In genomic region chr4:86999244-86999643, GRCh38 we compare ENCODE assay signal across 14 cellular contexts.
DNase-seq lines count a peak whose midpoint lies in the region; ATAC-seq and TF ChIP-seq lines count a peak whose summit lies in the region.
"Had no signal": no experiment of that assay in that cellular context is flagged by ENCODE, and none has a peak within 500 bp of the region (broad histone marks: within the 10 kb centered on the region; RNA-seq: fewer than 3 reads in every experiment).

No MANE protein-coding gene starts in this region.

- peak; percentile 18 for DNase-seq in AG10803 (ENCODE audit: low read depth)
- DNase-seq in DND-41 = no peak
- DNase-seq in ascending aorta (ENCODE audit: low spot score in 2 of 2) = no peak
- no peak for DNase-seq in naive B cell
- no peak for DNase-seq in COLO829 (ENCODE audit: low spot score)
- DNase-seq in DMS153 (lab: John Stamatoyannopoulos, UW) = no peak
- no peak for DNase-seq in SKM-1 treated with dmso at 0.1 percent for 144 hours (lab: John Stamatoyannopoulos, UW; ENCODE audit: unreplicated experiment)
- DNase-seq: activated CD4-positive, alpha-beta memory T cell treated with anti-CD3 and anti-CD28 coated beads, Interleukin-2, amount 10 ng/mL, durations not matched to agents 7 days and 5 days; activated effector memory CD4-positive, alpha-beta T cell treated with Interleukin-2 at 50 U/mL for 16 hours; NCI-H748 treated with DMSO at 0.1 percent for 48 hours; nucleus accumbens; stimulated activated naive CD8-positive, alpha-beta T cell treated with anti-CD3 and anti-CD28 coated beads, Interleukin-15, Interleukin-2, amounts not matched to agents 100 U/mL and 50 U/mL, for 24 hours; T-helper 9 cell had no signal

- H3K27ac ChIP-seq in DND-41 (ENCODE audit: low read length) = no peak overlapping the region
- peak overlapping the region; percentile 11 to 22 for H3K27ac ChIP-seq in ascending aorta

- H3K27me3 Mint-ChIP-seq in naive B cell = no peaks in the 10 kb centered on the region
- H3K27me3 Mint-ChIP-seq: activated CD4-positive, alpha-beta memory T cell treated with anti-CD3 and anti-CD28 coated beads, Interleukin-2, amount 10 ng/mL, durations not matched to agents 7 days and 5 days had no signal

- no peaks in the 10 kb centered on the region for H3K36me3 Mint-ChIP-seq in naive B cell

- H3K27ac Mint-ChIP-seq in naive B cell = peak overlapping the region; percentile 0 to 95 (median 78)
- H3K27ac Mint-ChIP-seq: activated CD4-positive, alpha-beta memory T cell treated with anti-CD3 and anti-CD28 coated beads, Interleukin-2, amount 10 ng/mL, durations not matched to agents 7 days and 5 days had no signal

- peak overlapping the region in 6 of 8 donors; percentile 7 to 64 (median 34) for H3K4me3 Mint-ChIP-seq in naive B cell
- H3K4me3 Mint-ChIP-seq: activated CD4-positive, alpha-beta memory T cell treated with anti-CD3 and anti-CD28 coated beads, Interleukin-2, amount 10 ng/mL, durations not matched to agents 7 days and 5 days had no signal

- intact Hi-C loops in ascending aorta (cut with DNase I) = no loop called here

- H2AFZ ChIP-seq in DND-41 (ENCODE audit: low read depth, low read length) = no peak overlapping the region

- no peak overlapping the region for H3K9ac ChIP-seq in DND-41 (ENCODE audit: low read depth, low read length)

- H3K36me3 ChIP-seq in DND-41 (ENCODE audit: insufficient read depth, low read length) (0 out of 2 replicates have a peak, but pooled peaks cover 4% of the 10 kb centered on the region), ascending aorta (no peaks in the 10 kb centered on the region)

- peaks cover 69% of the 10 kb centered on the region for H3K79me2 ChIP-seq in DND-41 (ENCODE audit: insufficient read depth, low read length)

- H3K4me1 Mint-ChIP-seq in naive B cell = peaks cover 32 to 56% (median 39%) of the 10 kb centered on the region in 3 donors

- H3K4me3 ChIP-seq in AG10803 (ENCODE audit: low read length) (no peak overlapping the region), DND-41 (ENCODE audit: low read depth in 1 of 2, low read length in 2 of 2) (no peak overlapping the region), ascending aorta (no peak overlapping the region)

- H3K4me2 ChIP-seq in DND-41 (ENCODE audit: insufficient read depth, low read length) = no peak overlapping the region

- H3K27me3 ChIP-seq in DND-41 (ENCODE audit: insufficient read depth, low read length, poor library complexity) (no peaks in the 10 kb centered on the region), ascending aorta (no peaks in the 10 kb centered on the region)

- H3K4me1 ChIP-seq in DND-41 (ENCODE audit: insufficient read depth, low read length) (peaks cover 31% of the 10 kb centered on the region), ascending aorta (peaks cover 0 to 5% of the 10 kb centered on the region in 2 donors)

- ATAC-seq in DND-41 (ENCODE audit: insufficient read depth, low read depth) (peak; percentile 63; the same call in 1 of the 3 replicates), naive B cell (ENCODE audit: low read depth in 2 of 2) (no peak), HG03439 (IDR thresholded peaks at IDR 0.05; ENCODE audit: unreplicated experiment) (no peak)
- ATAC-seq: stimulated activated naive CD8-positive, alpha-beta T cell treated with anti-CD3 and anti-CD28 coated beads, Interleukin-15, Interleukin-2, amounts not matched to agents 100 U/mL and 50 U/mL, for 24 hours had no signal

- TF ChIP-seq CTCF in AG10803 (conservative IDR thresholded peaks at IDR 0.05; ENCODE audit: low read length) (no peak), DND-41 (IDR thresholded peaks at IDR 0.05; ENCODE audit: borderline replicate concordance, extremely low read depth, low read length, poor library complexity, severe bottlenecking) (no peak), ascending aorta (IDR thresholded peaks at IDR 0.05) (no peak)

- no peaks in the 10 kb centered on the region for H4K20me1 ChIP-seq in DND-41 (ENCODE audit: insufficient read depth, low read length)

- H3K9me3 Mint-ChIP-seq in naive B cell = no peaks in the 10 kb centered on the region
- H3K9me3 Mint-ChIP-seq: activated CD4-positive, alpha-beta memory T cell treated with anti-CD3 and anti-CD28 coated beads, Interleukin-2, amount 10 ng/mL, durations not matched to agents 7 days and 5 days had no signal

- no peaks in the 10 kb centered on the region for H3K9me3 ChIP-seq in DND-41 (ENCODE audit: insufficient read depth, low read length, severe bottlenecking)
- no peaks in the 10 kb centered on the region for H3K9me3 ChIP-seq in ascending aorta
